In the genomic region with DNA sequence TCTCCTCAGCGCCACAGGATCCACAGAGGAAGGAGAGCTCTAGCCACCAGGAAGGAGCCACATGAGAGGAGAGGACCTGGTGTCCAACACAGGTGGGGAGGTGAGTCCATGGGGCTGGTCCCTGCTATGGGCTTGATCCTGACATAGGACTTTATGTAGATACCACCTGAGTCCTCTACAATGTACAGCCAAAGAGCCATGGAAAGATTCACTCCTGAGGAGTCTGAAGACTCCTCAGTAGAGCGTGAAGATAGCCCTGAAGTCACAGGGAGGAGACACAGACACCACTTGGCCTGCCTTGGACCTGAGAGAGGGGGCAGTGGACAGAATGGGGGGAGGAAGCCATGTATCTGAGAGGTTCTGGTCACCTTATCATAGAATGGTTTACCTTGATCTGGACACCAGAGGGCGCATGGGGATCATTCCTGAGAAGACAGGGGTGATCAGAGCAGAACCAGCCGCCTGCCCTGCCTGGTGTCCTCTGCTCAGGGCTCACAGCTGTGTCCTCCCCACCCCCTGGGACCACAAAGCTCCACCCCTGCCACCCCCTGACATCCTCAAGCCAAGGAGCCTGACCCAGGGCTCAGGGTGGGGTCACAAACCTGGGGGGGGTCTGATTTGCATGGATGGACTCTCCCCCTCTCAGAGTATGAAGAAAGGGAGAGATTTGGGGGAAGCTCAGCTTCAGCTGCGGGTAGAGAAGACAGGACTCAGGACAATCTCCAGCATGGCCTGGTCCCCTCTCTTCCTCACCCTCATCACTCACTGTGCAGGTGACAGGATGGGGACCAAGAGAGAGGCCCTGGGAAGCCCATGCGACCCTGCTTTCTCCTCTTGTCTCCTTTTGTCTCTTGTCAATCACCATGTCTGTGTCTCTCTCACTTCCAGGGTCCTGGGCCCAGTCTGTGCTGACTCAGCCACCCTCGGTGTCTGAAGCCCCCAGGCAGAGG, we compare ENCODE assay signal across 8 cellular contexts.
DNase-seq lines count a peak whose midpoint lies in the region; ATAC-seq, FAIRE-seq and TF ChIP-seq lines count a peak whose summit lies in the region.

No MANE protein-coding gene starts in this region.

- H3K9me3 ChIP-seq in colonic mucosa (no peaks in the 10 kb centered on the region), lung (ENCODE audit: control insufficient read depth in 2 of 2, insufficient read depth in 1 of 2, low read length in 1 of 2) (peaks cover 0 to 3% of the 10 kb centered on the region in 2 donors)

- no peak overlapping the region for H3K4me3 ChIP-seq in AG09309 (ENCODE audit: control insufficient read depth, low read depth, low read length)
- no peak overlapping the region for H3K4me3 ChIP-seq in colonic mucosa
- H3K4me3 ChIP-seq in lung = no peak overlapping the region

- H3K27ac ChIP-seq in colonic mucosa (no peak overlapping the region), lung (ENCODE audit: low read depth in 1 of 2, low read length in 1 of 2) (no peak overlapping the region)

- no peaks in the 10 kb centered on the region for H3K4me1 ChIP-seq in colonic mucosa
- H3K4me1 ChIP-seq in lung (ENCODE audit: control insufficient read depth in 2 of 2, insufficient read depth in 2 of 2, low read length in 2 of 2) = peaks cover 0 to 2% of the 10 kb centered on the region in 2 donors

- H3K36me3 ChIP-seq in colonic mucosa (no peaks in the 10 kb centered on the region), lung (ENCODE audit: control insufficient read depth in 2 of 2, insufficient read depth in 2 of 2, low read length in 2 of 2) (no peaks in the 10 kb centered on the region)

- TF ChIP-seq CTCF in AG09309 (IDR thresholded peaks at IDR 0.05; ENCODE audit: control insufficient read depth, insufficient read depth, low read depth, low read length, missing control alignments) (peak; percentile 61), colonic mucosa (IDR thresholded peaks at IDR 0.05) (peak; percentile 30), lung (IDR thresholded peaks at IDR 0.05; ENCODE audit: control extremely low read depth, extremely low read depth) (peak; percentile 29)

- DNase-seq in AG09309 (ENCODE audit: low read depth) = peak; percentile 1
- peak; percentile 69 for DNase-seq in GM19239 (ENCODE audit: insufficient read length, low spot score)
- peak; percentile 49 for DNase-seq in NCI-H2029 treated with DMSO at 0.1 percent for 48 hours (lab: John Stamatoyannopoulos, UW)
- peak; percentile 18 for DNase-seq in activated CD4-positive, alpha-beta T cell treated with anti-CD3 and anti-CD28 coated beads for 1 hour
- peak; percentile 72 for DNase-seq in colonic mucosa
- peak; percentile 54 for DNase-seq in lung (ENCODE audit: low spot score)
- peak; percentile 47 for DNase-seq in stimulated activated CD8-positive, alpha-beta memory T cell treated with anti-CD3 and anti-CD28 coated beads, Interleukin-4, amount 100 ng/mL, for 24 hours (ENCODE audit: low read depth)

- peaks cover 4% of the 10 kb centered on the region for H3K27me3 ChIP-seq in colonic mucosa
- no peaks in the 10 kb centered on the region for H3K27me3 ChIP-seq in lung (ENCODE audit: control insufficient read depth, insufficient read depth)

- intact Hi-C loops in colonic mucosa (cut with DNase I) = no loop called here

- ATAC-seq in lung (ENCODE audit: insufficient read depth, low FRiP score) (no peak), GM18517 (IDR thresholded peaks at IDR 0.05; ENCODE audit: unreplicated experiment) (no peak)

- H3K9ac ChIP-seq in colonic mucosa (ENCODE audit: low read depth in 2 of 2, low read length in 2 of 2) = no peak overlapping the region

- 46% methylated on average over 7 of the region's 7 CpGs for WGBS in lung, 2 donors

- FAIRE-seq in GM19239 (lab: Jason Lieb, UNC) = peak; percentile 77

Comparison
In these comparisons a context has a peak if more than half of its experiments do, and no peak if none do; other contexts are left out.
1. DNase-seq: peak in every context shown above with its lines; median percentile 72 in colonic mucosa; 69 in GM19239; 54 in lung; 49 in NCI-H2029 treated with DMSO at 0.1 percent for 48 hours; 47 in stimulated activated CD8-positive, alpha-beta memory T cell treated with anti-CD3 and anti-CD28 coated beads, Interleukin-4, amount 100 ng/mL, for 24 hours; 18 in activated CD4-positive, alpha-beta T cell treated with anti-CD3 and anti-CD28 coated beads for 1 hour; 1 in AG09309.